In genomic region chr17:7466318-7466643, GRCh38 we compare ENCODE assay signal across 9 cellular contexts. TPM values are rescaled to one million over a fixed set of nuclear protein-coding genes. Genes with fewer than 3 reads are reported as not detected.
A peak's percentile ranks its signal among the peaks of the same experiment; 100 is the strongest.
DNase-seq lines count a peak whose midpoint lies in the region; TF ChIP-seq lines count a peak whose summit lies in the region.
"Had no signal": no experiment of that assay in that cellular context is flagged by ENCODE, and none has a peak within 500 bp of the region (broad histone marks: within the 10 kb centered on the region; RNA-seq: fewer than 3 reads in every experiment).

No MANE protein-coding gene starts in this region.

- H3K79me2 ChIP-seq in DOHH2 (ENCODE audit: control insufficient read depth, low read length) (peaks cover 8% of the 10 kb centered on the region), parathyroid adenoma (peaks cover 72% of the 10 kb centered on the region)

- H3K27me3 ChIP-seq in DOHH2 (ENCODE audit: control insufficient read depth, low read length) (no peaks in the 10 kb centered on the region), breast epithelium (no peaks in the 10 kb centered on the region), parathyroid adenoma (ENCODE audit: control insufficient read depth, insufficient read depth, low read length) (no peaks in the 10 kb centered on the region)

- no peaks in the 10 kb centered on the region; the same call in 1 of the 2 replicates for H3K36me3 ChIP-seq in DOHH2 (ENCODE audit: control insufficient read depth, low read length)
- no peaks in the 10 kb centered on the region for H3K36me3 ChIP-seq in breast epithelium
- no peaks in the 10 kb centered on the region for H3K36me3 ChIP-seq in parathyroid adenoma (ENCODE audit: control insufficient read depth, insufficient read depth, low read length)

- no peaks in the 10 kb centered on the region for H3F3A ChIP-seq in DOHH2 (ENCODE audit: control insufficient read depth, insufficient read depth)

- no peaks in the 10 kb centered on the region for H3K9me3 ChIP-seq in DOHH2 (ENCODE audit: control insufficient read depth, insufficient read depth, low read length)
- no peaks in the 10 kb centered on the region for H3K9me3 ChIP-seq in breast epithelium
- no peaks in the 10 kb centered on the region for H3K9me3 ChIP-seq in parathyroid adenoma (ENCODE audit: control insufficient read depth, low read length)

- H3K9me2 ChIP-seq in DOHH2 (replicated peaks; ENCODE audit: control insufficient read depth, low read length), result no peaks in the 10 kb centered on the region

- no peak overlapping the region for H2AFZ ChIP-seq in parathyroid adenoma

- H3K4me1 ChIP-seq in DOHH2 (ENCODE audit: control insufficient read depth, low read length) (peaks cover 21% of the 10 kb centered on the region), breast epithelium (no peaks in the 10 kb centered on the region), parathyroid adenoma (peaks cover 36% of the 10 kb centered on the region)

- TF ChIP-seq POLR2A in breast epithelium (IDR thresholded peaks at IDR 0.05), result no peak

- TF ChIP-seq CTCF in DOHH2 (IDR thresholded peaks at IDR 0.05; ENCODE audit: low read depth, low read length, poor library complexity, severe bottlenecking) (no peak), breast epithelium (IDR thresholded peaks at IDR 0.05) (no peak), parathyroid adenoma (IDR thresholded peaks at IDR 0.05) (no peak)

- H3K27ac ChIP-seq in DOHH2 (ENCODE audit: low read depth, low read length) (no peak overlapping the region), breast epithelium (peak overlapping the region; percentile 67 to 89), parathyroid adenoma (peak overlapping the region; percentile 89)
- H3K27ac ChIP-seq: VCaP had no signal

- no peaks in the 10 kb centered on the region for H4K20me1 ChIP-seq in DOHH2 (ENCODE audit: control insufficient read depth, insufficient read depth, low read depth, low read length)

- no peak for DNase-seq in breast epithelium (ENCODE audit: low spot score in 2 of 2)
- no peak for DNase-seq in hepatic stellate cell (ENCODE audit: low spot score)
- DNase-seq in islet precursor cell, result no peak
- no peak for DNase-seq in NCI-H526 (lab: John Stamatoyannopoulos, UW)
- DNase-seq: NCI-H82 had no signal

- intact Hi-C loops in breast epithelium (cut with DNase I; ENCODE audit: low total_unique reads), result no loop called here

- peak overlapping the region; percentile 57 for H3K4me2 ChIP-seq in DOHH2 (ENCODE audit: low read length)
- H3K4me2 ChIP-seq in parathyroid adenoma (ENCODE audit: low read length), result no peak overlapping the region

- H3K4me3 ChIP-seq in DOHH2 (ENCODE audit: low read length) (0 out of 2 replicates have a peak overlapping the region, but pooled peaks have one; percentile 6), breast epithelium (peak overlapping the region in 1 of 3 donors; percentile 20), parathyroid adenoma (ENCODE audit: low read depth, low read length) (no peak overlapping the region)

- no peak overlapping the region for H3K9ac ChIP-seq in parathyroid adenoma

RNA-seq across cellular contexts. Expression of gene ZBTB4, which starts 13.2 kb away (rescaled TPM):
- total RNA-seq in breast epithelium, result 10 to 100 TPM; 34.4 to 46.9 (median 45.7) TPM

RNA-seq across cellular contexts. Expression of gene SLC35G6, which starts 15.0 kb away (rescaled TPM):
- not detected for total RNA-seq in breast epithelium
- total RNA-seq: G401 had no signal

RNA-seq across cellular contexts. Expression of gene POLR2A, which starts 17.9 kb away (rescaled TPM):
- 100 to 1,000 TPM in 1 of 3 donors, 10 to 100 TPM in 2; 64.2 to 174 (median 88.7) TPM for total RNA-seq in breast epithelium

RNA-seq across cellular contexts. Expression of gene CHRNB1, which starts 21.4 kb away (rescaled TPM):
- 10 to 100 TPM in 2 of 3 donors, 1 to 10 TPM in 1; 8.5 to 11.8 (median 11.7) TPM for total RNA-seq in breast epithelium

RNA-seq across cellular contexts. Expression of gene FGF11, which starts 27.0 kb away (rescaled TPM):
- 1 to 10 TPM; 2.1 to 2.9 (median 2.9) TPM for total RNA-seq in breast epithelium
